In the genomic region with DNA sequence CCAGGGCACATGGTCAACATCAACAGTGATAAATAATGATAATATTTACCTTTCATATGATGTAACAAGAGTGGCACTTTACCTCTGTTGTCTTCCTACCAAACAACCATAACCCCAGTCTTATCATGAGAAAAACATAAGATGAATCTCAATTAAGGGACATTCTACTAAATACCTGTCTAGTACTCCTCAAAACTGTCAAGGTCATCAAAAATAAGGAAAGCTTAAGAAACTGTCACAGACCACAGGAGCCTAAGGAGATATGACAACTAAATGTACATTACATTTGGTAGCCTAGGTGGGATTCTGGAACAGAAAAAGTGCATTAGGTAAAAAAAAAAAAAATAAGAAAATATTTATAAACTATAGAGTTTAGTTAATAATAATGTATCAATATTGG, we compare ENCODE assay signal across 8 cellular contexts.
"Had no signal": no experiment of that assay in that cellular context is flagged by ENCODE, and none has a peak within 500 bp of the region (broad histone marks: within the 10 kb centered on the region; RNA-seq: fewer than 3 reads in every experiment).

No MANE protein-coding gene starts in this region.

- ATAC-seq: HCT116 had no signal

- H3K9me3 ChIP-seq: HAP-1 had no signal

- H3K4me1 ChIP-seq: HAP-1 had no signal

- DNase-seq: GM23248, GOT3, H7, HFFc6, KG1 had no signal

- H3K36me3 ChIP-seq: HAP-1 had no signal

- H2AFZ ChIP-seq: GM23248 had no signal

- H3K27ac ChIP-seq: GM23248, HL-60 had no signal

- H3K4me3 ChIP-seq: GM23248, HAP-1 had no signal

- H3K9ac ChIP-seq: GM23248 had no signal
